In the genomic region with DNA sequence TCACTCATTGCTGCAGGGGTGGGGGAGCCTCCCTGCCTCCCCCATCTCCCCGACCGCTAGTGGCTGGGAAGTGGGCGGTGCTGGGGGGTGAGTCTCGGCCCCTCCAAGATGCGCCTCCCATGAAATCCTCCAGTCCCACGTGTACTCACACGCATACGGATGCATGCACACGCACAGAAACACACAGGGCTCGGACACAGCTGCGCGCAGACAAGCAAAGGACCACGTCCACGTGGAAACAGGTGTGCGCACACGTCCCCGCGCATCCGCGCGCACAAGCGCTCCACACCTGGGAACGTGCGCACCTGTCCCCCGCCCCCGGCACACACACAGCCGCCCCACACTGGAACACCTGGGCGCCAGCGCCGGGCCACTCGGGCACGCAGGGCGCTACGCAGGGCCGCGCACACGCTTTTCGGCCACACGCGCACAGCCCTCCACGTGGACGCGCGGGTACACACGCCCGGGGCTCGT, we compare ENCODE assay signal across 8 cellular contexts. TPM values are rescaled to one million over a fixed set of nuclear protein-coding genes. Genes with fewer than 3 reads are reported as not detected.
DNase-seq lines count a peak whose midpoint lies in the region; ATAC-seq and TF ChIP-seq lines count a peak whose summit lies in the region.
"Had no signal": no experiment of that assay in that cellular context is flagged by ENCODE, and none has a peak within 500 bp of the region (broad histone marks: within the 10 kb centered on the region; RNA-seq: fewer than 3 reads in every experiment).

No MANE protein-coding gene starts in this region.

- no peaks in the 10 kb centered on the region for H3K4me1 ChIP-seq in ascending aorta

- no peak overlapping the region for H3K27ac ChIP-seq in ascending aorta

- H3K4me3 Mint-ChIP-seq in IgD-negative memory B cell = peak overlapping the region; percentile 1 to 91 (median 82)
- peak overlapping the region; percentile 93 to 95 (median 94) for H3K4me3 Mint-ChIP-seq in immature natural killer cell

- peaks cover 4% of the 10 kb centered on the region for H3K36me3 Mint-ChIP-seq in IgD-negative memory B cell
- H3K36me3 Mint-ChIP-seq in immature natural killer cell = peaks cover 24 to 30% (median 25%) of the 10 kb centered on the region in 3 donors

- ATAC-seq in GM21423 (IDR thresholded peaks at IDR 0.05; ENCODE audit: unreplicated experiment) = no peak

- intact Hi-C loops in ascending aorta (cut with DNase I) = no loop called here

- peak; percentile 50 to 54 for DNase-seq in activated CD8-positive, alpha-beta memory T cell treated with anti-CD3 and anti-CD28 coated beads for 4 hours (ENCODE audit: low read depth in 2 of 2)
- peak; percentile 44 to 52 (median 46) for DNase-seq in immature natural killer cell
- peak; percentile 44 for DNase-seq in stimulated activated CD8-positive, alpha-beta memory T cell treated with anti-CD3 and anti-CD28 coated beads, Interleukin-4, amount 100 ng/mL, for 24 hours (ENCODE audit: low read depth)
- no peak for DNase-seq in NCI-H345 treated with DMSO at 0.1 percent for 48 hours (lab: John Stamatoyannopoulos, UW; ENCODE audit: unreplicated experiment)
- DNase-seq in ascending aorta (ENCODE audit: low spot score in 2 of 2) = no peak

- TF ChIP-seq CTCF in ascending aorta (IDR thresholded peaks at IDR 0.05) = no peak

- H3K9me3 Mint-ChIP-seq in IgD-negative memory B cell (peaks cover under 1 to 11% (median 10%) of the 10 kb centered on the region in 3 donors), immature natural killer cell (peaks cover 0 to 16% (median 6%) of the 10 kb centered on the region in 6 donors)

- no peaks in the 10 kb centered on the region for H3K27me3 ChIP-seq in ascending aorta

- H3K27me3 Mint-ChIP-seq in IgD-negative memory B cell (peaks cover 13% of the 10 kb centered on the region), immature natural killer cell (ENCODE audit: low read depth in 3 of 3) (peaks cover 19 to 37% (median 22%) of the 10 kb centered on the region in 3 donors)

- peak overlapping the region in 1 of 2 donors; percentile 50 for H3K4me3 ChIP-seq in ascending aorta

- peaks cover 17 to 22% of the 10 kb centered on the region in 2 donors for H3K9me3 ChIP-seq in ascending aorta

- H3K36me3 ChIP-seq in ascending aorta = no peaks in the 10 kb centered on the region

- H3K27ac Mint-ChIP-seq in IgD-negative memory B cell (peak overlapping the region in 1 of 3 donors; percentile 14), immature natural killer cell (peak overlapping the region; percentile 89 to 98 (median 95))

- H3K4me1 Mint-ChIP-seq in IgD-negative memory B cell (peaks cover 5 to 11% (median 10%) of the 10 kb centered on the region in 3 donors), immature natural killer cell (peaks cover 68 to 69% of the 10 kb centered on the region in 2 donors)

RNA-seq across cellular contexts. Expression of a gene that starts 0.7 kb away (rescaled TPM):
- polyA plus RNA-seq in IgD-negative memory B cell = 5.9 TPM
- 100 to 1,000 TPM; 326 to 436 (median 418) TPM for polyA plus RNA-seq in immature natural killer cell
- not detected for total RNA-seq in ascending aorta
- polyA plus RNA-seq: fibroblast of lung had no signal

RNA-seq across cellular contexts. Expression of a gene that starts 13.5 kb away (rescaled TPM):
- polyA plus RNA-seq in IgD-negative memory B cell = not detected
- not detected for polyA plus RNA-seq in immature natural killer cell
- total RNA-seq in ascending aorta = not detected
- total RNA-seq: fibroblast of lung had no signal
- polyA plus RNA-seq: fibroblast of lung had no signal

RNA-seq across cellular contexts. Expression of a gene that starts 23.0 kb away (rescaled TPM):
- 138 TPM for polyA plus RNA-seq in IgD-negative memory B cell
- 100 to 1,000 TPM; 116 to 167 (median 122) TPM for polyA plus RNA-seq in immature natural killer cell
- 34.9 TPM for total RNA-seq in ascending aorta

RNA-seq across cellular contexts. Expression of a gene that starts 24.0 kb away (rescaled TPM):
- 36.9 TPM for polyA plus RNA-seq in IgD-negative memory B cell
- polyA plus RNA-seq in immature natural killer cell = 10 to 100 TPM; 24.2 to 32.4 (median 31.2) TPM
- 58.9 TPM for total RNA-seq in ascending aorta

Comparison
In these comparisons a context has a peak if more than half of its experiments do, and no peak if none do; other contexts are left out.
1. DNase-seq: peak in activated CD8-positive, alpha-beta memory T cell treated with anti-CD3 and anti-CD28 coated beads for 4 hours (2 of 2), immature natural killer cell (3 of 3) and stimulated activated CD8-positive, alpha-beta memory T cell treated with anti-CD3 and anti-CD28 coated beads, Interleukin-4, amount 100 ng/mL, for 24 hours (single experiment); none in NCI-H345 treated with DMSO at 0.1 percent for 48 hours (single experiment) and ascending aorta (0 of 2).
2. RNA of a gene that starts 0.7 kb away (polyA plus RNA-seq): 326 to 436 TPM in immature natural killer cell; 5.9 TPM in IgD-negative memory B cell (single experiment); every median in the first group is over 10 times any median in the second.